18 cellular contexts compared by ENCODE assay signal in genomic region chr1:37620707-37621106, GRCh38. TPM values are rescaled to one million over a fixed set of nuclear protein-coding genes. Genes with fewer than 3 reads are reported as not detected.
DNase-seq lines count a peak whose midpoint lies in the region; ATAC-seq and TF ChIP-seq lines count a peak whose summit lies in the region.
"Had no signal": no experiment of that assay in that cellular context is flagged by ENCODE, and none has a peak within 500 bp of the region (broad histone marks: within the 10 kb centered on the region; RNA-seq: fewer than 3 reads in every experiment).

No MANE protein-coding gene starts in this region.

- BruUV-seq in A673 (replicated peaks; lab: Mats Ljungman, UMichigan): no TSS peak

- H3K27ac Mint-ChIP-seq in activated naive CD8-positive, alpha-beta T cell treated with anti-CD3 and anti-CD28 coated beads for 36 hours: no peak overlapping the region
- H3K27ac Mint-ChIP-seq: CD14-positive monocyte had no signal

- peaks cover 85% of the 10 kb centered on the region for H3K27me3 ChIP-seq in A673 (replicated peaks; ENCODE audit: insufficient read depth, low read depth, low read length, poor library complexity)

- no peak overlapping the region for H3K4me3 Mint-ChIP-seq in activated naive CD8-positive, alpha-beta T cell treated with anti-CD3 and anti-CD28 coated beads for 36 hours
- H3K4me3 Mint-ChIP-seq: CD14-positive monocyte had no signal

- H3K27ac ChIP-seq in A673 (ENCODE audit: low read depth, low read length, poor library complexity, severe bottlenecking): no peak overlapping the region

- POLR2A ChIA-PET in A673 (lab: Charles Lee; ENCODE audit: low non-redundant PET): no interaction called here

- no peaks in the 10 kb centered on the region for H3K36me3 Mint-ChIP-seq in activated naive CD8-positive, alpha-beta T cell treated with anti-CD3 and anti-CD28 coated beads for 36 hours
- H3K36me3 Mint-ChIP-seq: CD14-positive monocyte had no signal

- DNase-seq in DMS153 (lab: John Stamatoyannopoulos, UW) (peak; percentile 4), DMS153 treated with DMSO at 0.1 percent for 48 hours (lab: John Stamatoyannopoulos, UW; ENCODE audit: unreplicated experiment) (no peak), A673 (ENCODE audit: low spot score) (peak; percentile 38), NCI-H748 treated with DMSO at 0.1 percent for 48 hours (lab: John Stamatoyannopoulos, UW) (peak; percentile 2), epithelial cell of esophagus (ENCODE audit: low read depth) (peak; percentile 23)
- no peak for DNase-seq in activated naive CD8-positive, alpha-beta T cell treated with anti-CD3 and anti-CD28 coated beads for 36 hours
- DNase-seq: COR-L47, DMS79, IMR-90, NCI-H1694, NCI-H524, T-helper 2 cell had no signal

- no peaks in the 10 kb centered on the region for H3K9me3 Mint-ChIP-seq in activated naive CD8-positive, alpha-beta T cell treated with anti-CD3 and anti-CD28 coated beads for 36 hours
- H3K9me3 Mint-ChIP-seq: CD14-positive monocyte had no signal

- CTCF ChIA-PET in A673 (lab: Charles Lee): no interaction called here

- no peaks in the 10 kb centered on the region for H3K36me3 ChIP-seq in A673 (ENCODE audit: insufficient read depth, low read length, poor library complexity, severe bottlenecking)

- H3K27me3 Mint-ChIP-seq in activated naive CD8-positive, alpha-beta T cell treated with anti-CD3 and anti-CD28 coated beads for 36 hours: peaks cover 40% of the 10 kb centered on the region

- ATAC-seq in HG03354 (IDR thresholded peaks at IDR 0.05; ENCODE audit: poor library complexity, severe bottlenecking, unreplicated experiment) (no peak), HG02642 (IDR thresholded peaks at IDR 0.05; ENCODE audit: poor library complexity, unreplicated experiment) (no peak)
- ATAC-seq: Right ventricle myocardium inferior had no signal

- TF ChIP-seq CTCF in A673 (conservative IDR thresholded peaks at IDR 0.05; ENCODE audit: low read depth, low read length) (no peak), epithelial cell of esophagus (IDR thresholded peaks at IDR 0.05; ENCODE audit: insufficient read depth, low read depth, low read length, missing control alignments) (no peak)

- H3K9me3 ChIP-seq in A673 (ENCODE audit: low read depth, low read length, poor library complexity, severe bottlenecking): no peaks in the 10 kb centered on the region

- no peaks in the 10 kb centered on the region for H3K4me1 ChIP-seq in A673 (ENCODE audit: insufficient read depth, low read length, poor library complexity, severe bottlenecking)

- no peaks in the 10 kb centered on the region for H3K4me1 Mint-ChIP-seq in activated naive CD8-positive, alpha-beta T cell treated with anti-CD3 and anti-CD28 coated beads for 36 hours
- H3K4me1 Mint-ChIP-seq: CD14-positive monocyte had no signal

- H3K4me3 ChIP-seq in A673 (ENCODE audit: low read depth, low read length, poor library complexity, severe bottlenecking): no peak overlapping the region
- no peak overlapping the region for H3K4me3 ChIP-seq in epithelial cell of esophagus (ENCODE audit: low read length)

- intact Hi-C loops in A673 (cut with micrococcal nuclease; ENCODE audit: unreplicated experiment): no loop called here

RNA-seq across cellular contexts. Expression of gene RSPO1, which starts 14.0 kb away (rescaled TPM):
- not detected in 2 replicates for total RNA-seq in A673 (2021)
- not detected for total RNA-seq in activated naive CD8-positive, alpha-beta T cell treated with anti-CD3 and anti-CD28 coated beads for 36 hours
- total RNA-seq: H1, IMR-90, LHCN-M2, Right ventricle myocardium inferior had no signal

RNA-seq across cellular contexts. Expression of gene GNL2, which starts 25.0 kb away (rescaled TPM):
- 101 and 121 TPM in 2 replicates for total RNA-seq in A673 (2021)
- total RNA-seq in activated naive CD8-positive, alpha-beta T cell treated with anti-CD3 and anti-CD28 coated beads for 36 hours: 100 to 1,000 TPM in 1 of 2 experiments, 10 to 100 TPM in 1; 95.8 to 101 TPM

Comparison
In these comparisons a context has a peak if more than half of its experiments do, and no peak if none do; other contexts are left out.
1. DNase-seq: peak in DMS153 (single experiment), A673 (single experiment), NCI-H748 treated with DMSO at 0.1 percent for 48 hours (single experiment) and epithelial cell of esophagus (single experiment); none in DMS153 treated with DMSO at 0.1 percent for 48 hours (single experiment) and activated naive CD8-positive, alpha-beta T cell treated with anti-CD3 and anti-CD28 coated beads for 36 hours (single experiment).